In genomic region chr18:58143391-58143790, GRCh38 we compare ENCODE assay signal across 1 cellular context.
TF ChIP-seq lines count a peak whose summit lies in the region.

No MANE protein-coding gene starts in this region.

TF ChIP-seq in HEK293, 187 proteins besides CTCF, POLR2A, EP300 and RAD21 (continued from another document and continues in another):
- TF ChIP-seq BCL11A (tag by site-specific recombination; IDR thresholded peaks at IDR 0.05; ENCODE audit: low read depth) (peak; percentile 69; the same call in 1 of the 2 replicates), ZNF658 (tag by site-specific recombination; IDR thresholded peaks at IDR 0.05) (no peak), ZBTB11 (tag by site-specific recombination; conservative IDR thresholded peaks at IDR 0.05; ENCODE audit: low read depth) (peak; percentile 44), PRDM4 (tag by site-specific recombination; IDR thresholded peaks at IDR 0.05) (peak; percentile 93), ATF2 (tag by site-specific recombination; IDR thresholded peaks at IDR 0.05; ENCODE audit: low read depth) (peak; percentile 67), ZNF341 (tag by site-specific recombination; IDR thresholded peaks at IDR 0.05; ENCODE audit: low read depth) (0 out of 2 replicates have a peak, but pooled peaks have one; percentile 19), ZNF600 (tag by site-specific recombination; IDR thresholded peaks at IDR 0.05) (peak; percentile 90), ZBTB21 (tag by site-specific recombination; IDR thresholded peaks at IDR 0.05) (0 out of 2 replicates have a peak, but pooled peaks have one; percentile 39), ZSCAN16 (tag by site-specific recombination; IDR thresholded peaks at IDR 0.05) (no peak), ZNF19 (tag by site-specific recombination; IDR thresholded peaks at IDR 0.05; ENCODE audit: low read depth) (peak; percentile 95), SP7 (tag by site-specific recombination; IDR thresholded peaks at IDR 0.05) (peak; percentile 88), OVOL3 (tag by site-specific recombination; IDR thresholded peaks at IDR 0.05) (peak; percentile 87), FEZF1 (tag by site-specific recombination; IDR thresholded peaks at IDR 0.05) (peak; percentile 98), ZBTB17 (tag by site-specific recombination; IDR thresholded peaks at IDR 0.05) (peak; percentile 30; the same call in 1 of the 2 replicates), ZXDB (tag by site-specific recombination; IDR thresholded peaks at IDR 0.05) (peak; percentile 94), ZSCAN23 (tag by site-specific recombination; IDR thresholded peaks at IDR 0.05) (peak; percentile 75; the same call in 1 of the 2 replicates), ZNF518A (tag by site-specific recombination; conservative IDR thresholded peaks at IDR 0.05; ENCODE audit: low read depth) (0 out of 2 replicates have a peak, but pooled peaks have one; percentile 48), ZNF18 (tag by site-specific recombination; IDR thresholded peaks at IDR 0.05) (peak; percentile 62), ZSCAN5A (tag by site-specific recombination; IDR thresholded peaks at IDR 0.05) (no peak), ZNF549 (tag by site-specific recombination; IDR thresholded peaks at IDR 0.05) (no peak), ZNF501 (tag by site-specific recombination; IDR thresholded peaks at IDR 0.05) (peak; percentile 73; the same call in 1 of the 2 replicates), KLF1 (tag by site-specific recombination; IDR thresholded peaks at IDR 0.05) (no peak), ZNF398 (tag by site-specific recombination; IDR thresholded peaks at IDR 0.05) (peak; percentile 70; the same call in 1 of the 2 replicates), ZNF580 (tag by site-specific recombination; IDR thresholded peaks at IDR 0.05) (peak; percentile 93), ZNF2 (tag by site-specific recombination; IDR thresholded peaks at IDR 0.05) (peak; percentile 51; the same call in 1 of the 2 replicates), GLIS1 (tag by site-specific recombination; IDR thresholded peaks at IDR 0.05) (peak; percentile 72), ZNF610 (tag by site-specific recombination; IDR thresholded peaks at IDR 0.05; ENCODE audit: borderline replicate concordance) (peak; percentile 50; the same call in 1 of the 2 replicates), ZNF560 (tag by site-specific recombination; IDR thresholded peaks at IDR 0.05; ENCODE audit: borderline replicate concordance) (no peak), ZNF510 (tag by site-specific recombination; IDR thresholded peaks at IDR 0.05; ENCODE audit: insufficient replicate concordance) (peak; percentile 22), ZBTB44 (tag by site-specific recombination; IDR thresholded peaks at IDR 0.05) (peak; percentile 97), ZNF639 (tag by site-specific recombination; IDR thresholded peaks at IDR 0.05) (peak; percentile 41; the same call in 1 of the 2 replicates), ZSCAN30 (tag by site-specific recombination; IDR thresholded peaks at IDR 0.05) (peak; percentile 94), KLF10 (tag by site-specific recombination; IDR thresholded peaks at IDR 0.05) (peak; percentile 46; the same call in 1 of the 2 replicates), EGR2 (tag by site-specific recombination; IDR thresholded peaks at IDR 0.05; ENCODE audit: low read depth) (no peak), SETDB1 (IDR thresholded peaks at IDR 0.05; ENCODE audit: insufficient read length, low read length) (no peak), IKZF3 (tag by site-specific recombination; IDR thresholded peaks at IDR 0.05) (peak; percentile 99), ZNF777 (tag by site-specific recombination; IDR thresholded peaks at IDR 0.05; ENCODE audit: borderline replicate concordance) (0 out of 2 replicates have a peak, but pooled peaks have one; percentile 18)
